ENCODE assay signal across 28 cellular contexts in genomic region chr9:36987409-36987808, GRCh38. TPM values are rescaled to one million over a fixed set of nuclear protein-coding genes. Genes with fewer than 3 reads are reported as not detected.
A peak's percentile ranks its signal among the peaks of the same experiment; 100 is the strongest.
DNase-seq lines count a peak whose midpoint lies in the region; ATAC-seq, FAIRE-seq and TF ChIP-seq lines count a peak whose summit lies in the region.
"Had no signal": no experiment of that assay in that cellular context is flagged by ENCODE, and none has a peak within 500 bp of the region (broad histone marks: within the 10 kb centered on the region; RNA-seq: fewer than 3 reads in every experiment).

No MANE protein-coding gene starts in this region.

- TF ChIP-seq CTCF in H1 (IDR thresholded peaks at IDR 0.05; ENCODE audit: control extremely low read depth in 1 of 3, insufficient read depth in 1 of 3, low read depth in 1 of 3, low read length in 3 of 3) (no peak), type B pancreatic cell (conservative IDR thresholded peaks at IDR 0.05) (no peak), osteocyte (IDR thresholded peaks at IDR 0.05) (no peak), vagina (IDR thresholded peaks at IDR 0.05) (no peak)

- no peak for TF ChIP-seq EP300 in H1 (IDR thresholded peaks at IDR 0.05; ENCODE audit: borderline replicate concordance in 1 of 2, low read depth in 2 of 2, low read length in 2 of 2)

- H3K27me3 ChIP-seq in H1 (replicated peaks in 1 of 4; ENCODE audit: control insufficient read depth in 3 of 4, extremely low read depth in 1 of 4, insufficient read depth in 3 of 4, low read length in 3 of 4) = peaks cover 49 to 82% (median 77%) of the 10 kb centered on the region in 4 experiments
- H3K27me3 ChIP-seq in naive thymus-derived CD4-positive, alpha-beta T cell (ENCODE audit: control insufficient read depth in 2 of 2, insufficient read depth in 2 of 2, low read length in 2 of 2) = peaks cover 5 to 18% of the 10 kb centered on the region in 2 donors
- H3K27me3 ChIP-seq in vagina = no peaks in the 10 kb centered on the region
- H3K27me3 ChIP-seq: BE2C, MG63 had no signal

- H3K4me1 Mint-ChIP-seq in activated naive CD8-positive, alpha-beta T cell (ENCODE audit: low read depth) = peaks cover 19% of the 10 kb centered on the region
- H3K4me1 Mint-ChIP-seq in activated naive CD8-positive, alpha-beta T cell treated with anti-CD3 and anti-CD28 coated beads for 36 hours = peaks cover 14% of the 10 kb centered on the region
- peaks cover 5 to 21% (median 18%) of the 10 kb centered on the region in 7 donors for H3K4me1 Mint-ChIP-seq in naive thymus-derived CD4-positive, alpha-beta T cell
- H3K4me1 Mint-ChIP-seq in type B pancreatic cell (ENCODE audit: unreplicated experiment) = peaks cover 9% of the 10 kb centered on the region
- H3K4me1 Mint-ChIP-seq in osteocyte (ENCODE audit: unreplicated experiment) = peaks cover 5% of the 10 kb centered on the region

- no peak overlapping the region for H4K8ac ChIP-seq in H1 (ENCODE audit: extremely low read depth, insufficient read depth, low read length)

- H3K79me2 ChIP-seq in H1 (ENCODE audit: control insufficient read depth in 1 of 2, insufficient read depth in 2 of 2, low read length in 2 of 2) = no peaks in the 10 kb centered on the region

- no peak overlapping the region; the same call in 1 of the 2 replicates for H2BK20ac ChIP-seq in H1 (ENCODE audit: low read length)

- peaks cover 8 to 13% of the 10 kb centered on the region in 2 experiments for H4K20me1 ChIP-seq in H1 (replicated peaks in 1 of 2; ENCODE audit: control insufficient read depth in 1 of 2, insufficient read depth in 2 of 2, low read length in 2 of 2)

- peaks cover 7% of the 10 kb centered on the region; the same call in 1 of the 2 replicates for H3K23me2 ChIP-seq in H1 (ENCODE audit: low read depth, low read length)

- H2BK15ac ChIP-seq in H1 (ENCODE audit: low read length) = no peak overlapping the region

- no peak overlapping the region for H3K23ac ChIP-seq in H1 (ENCODE audit: insufficient read length)

- CTCF ChIA-PET in H1 (lab: Charles Lee; ENCODE audit: partially characterized antibody) = interaction anchor here (0.7 to 22.2 kb wide), 11 partner anchors 7 to 377 kb away, joined by 3 to 657 read pairs (median 3); no protein-coding TSS in a partner anchor
- CTCF ChIA-PET in naive thymus-derived CD4-positive, alpha-beta T cell (lab: Charles Lee) = no interaction called here

- no peak overlapping the region for H2BK120ac ChIP-seq in H1 (replicated peaks; ENCODE audit: low read depth, low read length)

- peaks cover 0 to 19% (median 14%) of the 10 kb centered on the region in 4 experiments; a peak in 6 of 7 replicates for H3K4me1 ChIP-seq in H1 (replicated peaks in 1 of 4; ENCODE audit: control insufficient read depth in 3 of 4, insufficient read depth in 4 of 4, low read length in 3 of 4)
- H3K4me1 ChIP-seq in naive thymus-derived CD4-positive, alpha-beta T cell (ENCODE audit: control insufficient read depth in 2 of 2, insufficient read depth in 2 of 2, low read length in 2 of 2) = no peaks in the 10 kb centered on the region
- H3K4me1 ChIP-seq in vagina = peaks cover 5% of the 10 kb centered on the region
- H3K4me1 ChIP-seq: BE2C had no signal

- peaks cover 8% of the 10 kb centered on the region for H3K36me3 Mint-ChIP-seq in activated naive CD8-positive, alpha-beta T cell
- peaks cover 12% of the 10 kb centered on the region for H3K36me3 Mint-ChIP-seq in activated naive CD8-positive, alpha-beta T cell treated with anti-CD3 and anti-CD28 coated beads for 36 hours
- H3K36me3 Mint-ChIP-seq in naive thymus-derived CD4-positive, alpha-beta T cell = peaks cover 4 to 18% (median 13%) of the 10 kb centered on the region in 5 donors
- H3K36me3 Mint-ChIP-seq in type B pancreatic cell = no peaks in the 10 kb centered on the region
- H3K36me3 Mint-ChIP-seq in osteocyte (ENCODE audit: unreplicated experiment) = no peaks in the 10 kb centered on the region

- no peak for TF ChIP-seq RAD21 in H1 (IDR thresholded peaks at IDR 0.05 in 1 of 2, conservative IDR thresholded peaks at IDR 0.05 in 1 of 2; ENCODE audit: low read depth in 2 of 2, low read length in 2 of 2)

- H3K27ac ChIP-seq in H1 (ENCODE audit: low read depth, low read length) (no peak overlapping the region), vagina (no peak overlapping the region)
- no peak overlapping the region for H3K27ac ChIP-seq in naive thymus-derived CD4-positive, alpha-beta T cell (ENCODE audit: low read depth, low read length)
- H3K27ac ChIP-seq: left lung, SK-N-MC had no signal

- no peak overlapping the region for H2AK5ac ChIP-seq in H1 (ENCODE audit: low read depth, low read length)

- H3K18ac ChIP-seq in H1 (ENCODE audit: extremely low read depth, low read length) = no peak overlapping the region

- H3K9me3 ChIP-seq in H1 (ENCODE audit: insufficient read depth in 2 of 2, low read depth in 1 of 2, low read length in 1 of 2) = no peaks in the 10 kb centered on the region
- H3K9me3 ChIP-seq in naive thymus-derived CD4-positive, alpha-beta T cell (ENCODE audit: control insufficient read depth in 2 of 3, low read length in 3 of 3) = peaks cover 0 to 15% (median 0%) of the 10 kb centered on the region in 3 experiments
- H3K9me3 ChIP-seq in vagina = no peaks in the 10 kb centered on the region
- H3K9me3 ChIP-seq: BE2C had no signal

- H3K4me3 ChIP-seq in H1 (ENCODE audit: extremely low read depth in 1 of 4, insufficient read depth in 2 of 4, low read depth in 3 of 4, low read length in 4 of 4) (peak overlapping the region; percentile 27 to 62 (median 52); a peak in 5 of 8 replicates), vagina (no peak overlapping the region)
- no peak overlapping the region for H3K4me3 ChIP-seq in naive thymus-derived CD4-positive, alpha-beta T cell (ENCODE audit: low read length)
- H3K4me3 ChIP-seq: K562, left lung, MG63, SK-N-MC had no signal

- DNase-seq in activated naive CD8-positive, alpha-beta T cell treated with anti-CD3 and anti-CD28 coated beads for 36 hours = no peak
- no peak for DNase-seq in H1 (ENCODE audit: low read depth in 1 of 2, low spot score in 2 of 2)
- DNase-seq in naive thymus-derived CD4-positive, alpha-beta T cell = no peak
- no peak for DNase-seq in type B pancreatic cell (ENCODE audit: extremely low spot score, unreplicated experiment)
- DNase-seq in osteocyte (ENCODE audit: extremely low spot score, unreplicated experiment) = no peak
- no peak for DNase-seq in NCI-H82 treated with DMSO at 0.1 percent for 48 hours (lab: John Stamatoyannopoulos, UW; ENCODE audit: unreplicated experiment)
- no peak for DNase-seq in vagina (ENCODE audit: extremely low spot score in 2 of 2)
- DNase-seq: activated CD8-positive, alpha-beta memory T cell treated with anti-CD3 and anti-CD28 coated beads, Interleukin-2, amount 50 U/mL, for 48 hours; activated gamma-delta T cell; amygdala; BE2C; DMS79; left lung; MG63; NCI-H1436; NCI-H2171 treated with DMSO at 0.1 percent for 48 hours; NCI-H526; nucleus accumbens; stimulated activated CD4-positive, alpha-beta T cell treated with anti-CD3 and anti-CD28 coated beads, Interleukin-4, amount 100 ng/mL, for 24 hours had no signal

- no peak for FAIRE-seq in H1 (lab: Jason Lieb, UNC)
- FAIRE-seq: A204.1, K562 had no signal

- 9% methylated on average over 10 of the region's 10 CpGs; no CpG with 5 or more reads in 1 of the 2 experiments for WGBS in H1 (ENCODE audit: extremely low coverage in 1 of 2, insufficient coverage in 1 of 2, insufficient read length in 1 of 2, insufficient replicate concordance in 2 of 2, low coverage in 1 of 2, low lambda C conversion rate in 2 of 2, missing lambda C conversion rate in 1 of 2), 2 experiments

- H2BK12ac ChIP-seq in H1 (ENCODE audit: low read depth, low read length) = no peak overlapping the region

- ATAC-seq in naive thymus-derived CD4-positive, alpha-beta T cell = no peak
- ATAC-seq: K562, left lung had no signal

- no peak for TF ChIP-seq POLR2A in H1 (IDR thresholded peaks at IDR 0.05; ENCODE audit: control extremely low read depth in 1 of 2, low read depth in 2 of 2, low read length in 2 of 2)
- TF ChIP-seq POLR2A in vagina (IDR thresholded peaks at IDR 0.05) = no peak

- no peak overlapping the region for H3K27ac Mint-ChIP-seq in activated naive CD8-positive, alpha-beta T cell
- H3K27ac Mint-ChIP-seq in activated naive CD8-positive, alpha-beta T cell treated with anti-CD3 and anti-CD28 coated beads for 36 hours = no peak overlapping the region
- no peak overlapping the region for H3K27ac Mint-ChIP-seq in naive thymus-derived CD4-positive, alpha-beta T cell
- H3K27ac Mint-ChIP-seq in type B pancreatic cell (no peak overlapping the region), osteocyte (ENCODE audit: unreplicated experiment) (no peak overlapping the region)
- H3K27ac Mint-ChIP-seq: dendritic cell treated with granulocyte-macrophage colony-stimulating factor and Interleukin-4, amounts not matched to agents 40 ng/mL and 50 ng/mL, for 4 days had no signal

- intact Hi-C loops in naive thymus-derived CD4-positive, alpha-beta T cell (cut with micrococcal nuclease) = loop anchor here in 1 of 2 donors (2.0 kb wide), 1 partner anchor 43 kb away; no protein-coding TSS in a partner anchor
- intact Hi-C loops in vagina (cut with DNase I) = no loop called here

- H2BK5ac ChIP-seq in H1 (ENCODE audit: low read depth, low read length) = no peak overlapping the region

- no peak overlapping the region for H3K9ac ChIP-seq in H1 (replicated peaks in 1 of 4; ENCODE audit: extremely low read depth in 1 of 4, low read depth in 3 of 4, low read length in 3 of 4)

- H3K27me3 Mint-ChIP-seq in activated naive CD8-positive, alpha-beta T cell = peaks cover 38% of the 10 kb centered on the region
- H3K27me3 Mint-ChIP-seq in activated naive CD8-positive, alpha-beta T cell treated with anti-CD3 and anti-CD28 coated beads for 36 hours = peaks cover 80% of the 10 kb centered on the region
- H3K27me3 Mint-ChIP-seq in naive thymus-derived CD4-positive, alpha-beta T cell = peaks cover 76 to 78% (median 77%) of the 10 kb centered on the region in 5 donors
- H3K27me3 Mint-ChIP-seq in type B pancreatic cell (peaks cover 90% of the 10 kb centered on the region), osteocyte (ENCODE audit: unreplicated experiment) (peaks cover 71% of the 10 kb centered on the region)

- peaks cover 4% of the 10 kb centered on the region for H3K9me3 Mint-ChIP-seq in activated naive CD8-positive, alpha-beta T cell (ENCODE audit: low read depth)
- H3K9me3 Mint-ChIP-seq in activated naive CD8-positive, alpha-beta T cell treated with anti-CD3 and anti-CD28 coated beads for 36 hours = peaks cover 13% of the 10 kb centered on the region
- peaks cover 0 to 27% (median 17%) of the 10 kb centered on the region in 11 donors for H3K9me3 Mint-ChIP-seq in naive thymus-derived CD4-positive, alpha-beta T cell
- H3K9me3 Mint-ChIP-seq in type B pancreatic cell = peaks cover 9% of the 10 kb centered on the region
- peaks cover 5% of the 10 kb centered on the region for H3K9me3 Mint-ChIP-seq in osteocyte (ENCODE audit: unreplicated experiment)

- H2AFZ ChIP-seq in H1 (ENCODE audit: low read length) = no peak overlapping the region

- H3K4me3 Mint-ChIP-seq in activated naive CD8-positive, alpha-beta T cell = peak overlapping the region; percentile 78
- H3K4me3 Mint-ChIP-seq in activated naive CD8-positive, alpha-beta T cell treated with anti-CD3 and anti-CD28 coated beads for 36 hours = no peak overlapping the region
- peak overlapping the region in 8 of 10 donors; percentile 9 to 76 (median 44) for H3K4me3 Mint-ChIP-seq in naive thymus-derived CD4-positive, alpha-beta T cell
- H3K4me3 Mint-ChIP-seq in type B pancreatic cell (peak overlapping the region; percentile 71), osteocyte (ENCODE audit: unreplicated experiment) (no peak overlapping the region)
- H3K4me3 Mint-ChIP-seq: dendritic cell treated with granulocyte-macrophage colony-stimulating factor and Interleukin-4, amounts not matched to agents 40 ng/mL and 50 ng/mL, for 4 days had no signal

- no peak overlapping the region for H3K4ac ChIP-seq in H1 (replicated peaks; ENCODE audit: insufficient read length, low read depth, low read length)

- POLR2A ChIA-PET in H1 (lab: Charles Lee; ENCODE audit: partially characterized antibody) = no interaction called here
- POLR2A ChIA-PET in naive thymus-derived CD4-positive, alpha-beta T cell (lab: Charles Lee) = no interaction called here

- no peak overlapping the region for H4K5ac ChIP-seq in H1 (ENCODE audit: insufficient read length, low read depth, low read length)

- H4K91ac ChIP-seq in H1 (replicated peaks; ENCODE audit: insufficient read length, low read length) = no peak overlapping the region

- H3K79me1 ChIP-seq in H1 (ENCODE audit: low read depth, low read length) = no peaks in the 10 kb centered on the region

- peak overlapping the region; percentile 86 to 93 for H3K4me2 ChIP-seq in H1 (ENCODE audit: insufficient read depth in 1 of 2, low read depth in 2 of 2, low read length in 2 of 2)

- no peak overlapping the region for H3K56ac ChIP-seq in H1 (replicated peaks; ENCODE audit: insufficient read length, low read depth, low read length)

- no peak overlapping the region for H3K14ac ChIP-seq in H1 (ENCODE audit: insufficient read length)

- H3K36me3 ChIP-seq in H1 (ENCODE audit: control insufficient read depth in 2 of 4, insufficient read depth in 4 of 4, low read length in 3 of 4) (no peaks in the 10 kb centered on the region), vagina (no peaks in the 10 kb centered on the region)
- H3K36me3 ChIP-seq in naive thymus-derived CD4-positive, alpha-beta T cell (ENCODE audit: control insufficient read depth in 2 of 3, insufficient read depth in 3 of 3, low read length in 3 of 3) = no peaks in the 10 kb centered on the region
- H3K36me3 ChIP-seq: left lung, MG63 had no signal

RNA-seq across cellular contexts. Expression of gene PAX5, which starts 46.7 kb away (rescaled TPM):
- total RNA-seq in activated naive CD8-positive, alpha-beta T cell treated with anti-CD3 and anti-CD28 coated beads for 36 hours = 1 to 10 TPM; 2.2 to 2.4 TPM
- total RNA-seq in H1 (2021; fragmentation: NEBNext Ultra II Directional; extraction: Animal tissue kit (Norgen Biotek cat#: 25700)) = 0.13 and 0.43 TPM in 2 replicates
- polyA plus RNA-seq in H1 (2011; rRNA removed) = 0.29 and 0.44 TPM in 2 replicates
- 0.09 TPM for polyA plus RNA-seq in H1 (2011; cell fraction: cytosol; rRNA removed)
- 0.14 TPM for polyA plus RNA-seq in H1 (2011; cell fraction: nucleus; rRNA removed)
- polyA plus RNA-seq in H1 (2012, experiment 1 of 2) = 0.14 to 0.19 TPM (median 0.18 TPM) in 4 replicates
- polyA plus RNA-seq in H1 (2012, experiment 2 of 2) = 0.07 TPM
- polyA plus RNA-seq in H1 (2013, experiment 1 of 2) = 0.14 TPM
- 0.18 TPM for polyA plus RNA-seq in H1 (2013, experiment 2 of 2)
- 0.09 and 0.27 TPM in 2 replicates for polyA minus RNA-seq in H1 (2011; rRNA and poly(A)+ RNA removed)
- polyA minus RNA-seq in H1 (2011; cell fraction: cytosol; rRNA and poly(A)+ RNA removed) = not detected
- polyA minus RNA-seq in H1 (2011; cell fraction: nucleus; rRNA and poly(A)+ RNA removed) = 0.90 TPM
- 1 to 10 TPM in 1 of 5 experiments, under 1 TPM in 4; 0.12 to 8.0 (median 0.40) TPM for total RNA-seq in naive thymus-derived CD4-positive, alpha-beta T cell
- polyA plus RNA-seq in naive thymus-derived CD4-positive, alpha-beta T cell = under 1 TPM in 1 of 2 donors, not detected in 1; 0.10 TPM
- not detected in 2 replicates for total RNA-seq in type B pancreatic cell (ENCODE audit: low replicate concordance)
- not detected in 2 replicates for total RNA-seq in osteocyte
- 0.25 TPM for total RNA-seq in vagina
- total RNA-seq: cardiac septum, renal cortical epithelial cell, RPMI7951, ureter had no signal

Comparison
In these comparisons a context has a peak if more than half of its experiments do, and no peak if none do; other contexts are left out.
1. H3K4me3 Mint-ChIP-seq: peak in activated naive CD8-positive, alpha-beta T cell (single experiment), naive thymus-derived CD4-positive, alpha-beta T cell (8 of 10) and type B pancreatic cell (single experiment); none in activated naive CD8-positive, alpha-beta T cell treated with anti-CD3 and anti-CD28 coated beads for 36 hours (single experiment) and osteocyte (single experiment).
2. H3K4me3 ChIP-seq: peak in H1 (4 of 4); none in naive thymus-derived CD4-positive, alpha-beta T cell (single experiment) and vagina (0 of 2).